Comparison of ENCODE assay signal across 13 cellular contexts in the genomic region with DNA sequence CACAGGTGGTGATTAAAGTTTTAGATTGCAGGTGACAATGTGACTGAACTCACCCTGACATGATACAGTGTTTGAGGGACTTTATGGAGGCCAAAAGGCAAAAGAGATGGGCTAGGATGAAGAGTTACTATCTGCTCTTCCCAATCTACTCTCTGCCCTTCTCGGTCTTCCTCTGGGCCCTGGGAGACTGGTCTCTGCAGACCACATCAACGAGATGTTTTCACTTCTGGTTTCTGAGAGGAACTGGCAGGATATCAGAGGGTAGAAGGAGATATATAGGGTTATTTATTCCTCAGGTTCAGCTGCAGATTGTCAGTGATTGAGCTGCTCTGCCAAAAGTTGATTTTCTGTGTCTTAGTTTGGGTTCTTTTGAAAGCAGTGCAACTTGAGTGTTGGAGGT. TPM values are rescaled to one million over a fixed set of nuclear protein-coding genes. Genes with fewer than 3 reads are reported as not detected.
A peak's percentile ranks its signal among the peaks of the same experiment; 100 is the strongest.
DNase-seq lines count a peak whose midpoint lies in the region; ATAC-seq and TF ChIP-seq lines count a peak whose summit lies in the region.
"Had no signal": no experiment of that assay in that cellular context is flagged by ENCODE, and none has a peak within 500 bp of the region (broad histone marks: within the 10 kb centered on the region; RNA-seq: fewer than 3 reads in every experiment).

No MANE protein-coding gene starts in this region.

- DNase-seq in GM12865 (ENCODE audit: low read depth) (peak; percentile 55), activated B cell treated with CpG ODN at 0.5 μM for 24 hours (no peak), NCI-H526 treated with DMSO at 0.1 percent for 48 hours (lab: John Stamatoyannopoulos, UW) (no peak), osteocyte (ENCODE audit: extremely low spot score, unreplicated experiment) (no peak), A673 (ENCODE audit: low spot score) (no peak)
- no peak for DNase-seq in activated T-cell treated with anti-CD3 and anti-CD28 coated beads, Interleukin-2, amount 50 U/mL, for 48 hours
- DNase-seq: activated CD4-positive, alpha-beta T cell treated with anti-CD3 and anti-CD28 coated beads, Interleukin-2, amount 50 U/mL, for 1 hour; heart left ventricle; NCI-H524; nephron progenitor cell had no signal

- no peaks in the 10 kb centered on the region for H3K4me1 ChIP-seq in A673 (ENCODE audit: insufficient read depth, low read length, poor library complexity, severe bottlenecking)

- H3K27me3 ChIP-seq in A673 (replicated peaks; ENCODE audit: insufficient read depth, low read depth, low read length, poor library complexity), result peaks cover 19% of the 10 kb centered on the region
- H3K27me3 ChIP-seq: cardiac muscle cell, heart left ventricle had no signal

- no peaks in the 10 kb centered on the region for H3K27me3 Mint-ChIP-seq in activated B cell treated with CpG ODN at 0.5 μM for 24 hours
- H3K27me3 Mint-ChIP-seq in osteocyte (ENCODE audit: unreplicated experiment), result no peaks in the 10 kb centered on the region

- H3K36me3 Mint-ChIP-seq in activated B cell treated with CpG ODN at 0.5 μM for 24 hours (ENCODE audit: low read depth) (no peaks in the 10 kb centered on the region), osteocyte (ENCODE audit: unreplicated experiment) (no peaks in the 10 kb centered on the region)

- intact Hi-C loops in activated B cell treated with CpG ODN at 0.5 μM for 24 hours (cut with micrococcal nuclease), result loop anchor here (1.0 to 2.0 kb wide), 5 partner anchors 9 to 66 kb away; no protein-coding TSS in a partner anchor
- intact Hi-C loops in A673 (cut with micrococcal nuclease; ENCODE audit: unreplicated experiment), result no loop called here

- H3K9me3 Mint-ChIP-seq in activated B cell treated with CpG ODN at 0.5 μM for 24 hours, result no peaks in the 10 kb centered on the region
- no peaks in the 10 kb centered on the region for H3K9me3 Mint-ChIP-seq in osteocyte (ENCODE audit: unreplicated experiment)
- H3K9me3 Mint-ChIP-seq: nephron progenitor cell had no signal

- no peaks in the 10 kb centered on the region for H3K9me3 ChIP-seq in A673 (ENCODE audit: low read depth, low read length, poor library complexity, severe bottlenecking)
- H3K9me3 ChIP-seq: heart left ventricle had no signal

- no peaks in the 10 kb centered on the region for H3K36me3 ChIP-seq in A673 (ENCODE audit: insufficient read depth, low read length, poor library complexity, severe bottlenecking)
- H3K36me3 ChIP-seq: cardiac muscle cell, heart left ventricle had no signal

- H3K4me1 Mint-ChIP-seq in activated B cell treated with CpG ODN at 0.5 μM for 24 hours (peaks cover 71% of the 10 kb centered on the region), osteocyte (ENCODE audit: unreplicated experiment) (peaks cover 13% of the 10 kb centered on the region)

- H3K4me3 ChIP-seq in GM12865 (ENCODE audit: low read depth, low read length) (no peak overlapping the region), A673 (ENCODE audit: low read depth, low read length, poor library complexity, severe bottlenecking) (no peak overlapping the region)
- H3K4me3 ChIP-seq: cardiac muscle cell, heart left ventricle had no signal

- H3K4me3 Mint-ChIP-seq in activated B cell treated with CpG ODN at 0.5 μM for 24 hours (peak overlapping the region; percentile 72), osteocyte (ENCODE audit: unreplicated experiment) (no peak overlapping the region)
- H3K4me3 Mint-ChIP-seq: nephron progenitor cell had no signal

- no peak overlapping the region for H3K27ac ChIP-seq in A673 (ENCODE audit: low read depth, low read length, poor library complexity, severe bottlenecking)
- H3K27ac ChIP-seq: cardiac muscle cell had no signal

- POLR2A ChIA-PET in activated B cell treated with CpG ODN at 0.5 μM for 24 hours (lab: Charles Lee), result interaction anchor here (0.6 to 2.4 kb wide), 9 partner anchors 9 to 43 kb away, joined by 3 to 14 read pairs (median 4); partner anchors contain the start of gene CD44
- POLR2A ChIA-PET in A673 (lab: Charles Lee; ENCODE audit: low non-redundant PET), result interaction anchor here (0.6 kb wide), 1 partner anchor 1752 kb away, joined by 4 read pairs; no protein-coding TSS in a partner anchor

- ATAC-seq in GM19467 (IDR thresholded peaks at IDR 0.05; ENCODE audit: unreplicated experiment), result peak; percentile 83
- ATAC-seq in HG03196 (IDR thresholded peaks at IDR 0.05; ENCODE audit: unreplicated experiment), result peak; percentile 83
- ATAC-seq in activated B cell treated with CpG ODN at 0.5 μM for 24 hours (ENCODE audit: low read depth), result peak; percentile 95
- ATAC-seq: heart left ventricle had no signal

- BruUV-seq in A673 (replicated peaks; lab: Mats Ljungman, UMichigan), result no TSS peak

- H3K27ac Mint-ChIP-seq in activated B cell treated with CpG ODN at 0.5 μM for 24 hours, result peak overlapping the region; percentile 83
- H3K27ac Mint-ChIP-seq in osteocyte (ENCODE audit: unreplicated experiment), result no peak overlapping the region
- H3K27ac Mint-ChIP-seq: nephron progenitor cell had no signal

- TF ChIP-seq CTCF in GM12865 (IDR thresholded peaks at IDR 0.05; ENCODE audit: insufficient read depth, low read depth, low read length, missing control alignments) (no peak), activated B cell treated with CpG ODN at 0.5 μM for 24 hours (IDR thresholded peaks at IDR 0.05) (no peak), osteocyte (IDR thresholded peaks at IDR 0.05) (no peak), A673 (conservative IDR thresholded peaks at IDR 0.05; ENCODE audit: low read depth, low read length) (no peak)

- CTCF ChIA-PET in activated B cell treated with CpG ODN at 0.5 μM for 24 hours (lab: Charles Lee) (interaction anchor here (1.4 kb wide), 1 partner anchor 13 kb away, joined by 5 read pairs; no protein-coding TSS in a partner anchor), A673 (lab: Charles Lee) (no interaction called here)

RNA-seq across cellular contexts. Expression of gene CD44, which starts 32.4 kb away (rescaled TPM):
- total RNA-seq in activated B cell treated with CpG ODN at 0.5 μM for 24 hours, result 1,441 and 1,546 TPM in 2 replicates
- total RNA-seq in osteocyte, result 283 and 309 TPM in 2 replicates
- total RNA-seq in A673 (2021), result 13.1 and 15.9 TPM in 2 replicates

Comparison
In these comparisons a context has a peak if more than half of its experiments do, and no peak if none do; other contexts are left out.
1. RNA of gene CD44, which starts 32.4 kb away (total RNA-seq): 1,441 to 1,546 TPM in activated B cell treated with CpG ODN at 0.5 μM for 24 hours and 283 to 309 TPM in osteocyte; 13.1 to 15.9 TPM in A673; every median in the first group is over 10 times any median in the second.
2. Peak in every context shown above with its lines, with median percentiles within 50 percentile points of each other: ATAC-seq.